ENCODE assay signal across 8 cellular contexts in the genomic region with DNA sequence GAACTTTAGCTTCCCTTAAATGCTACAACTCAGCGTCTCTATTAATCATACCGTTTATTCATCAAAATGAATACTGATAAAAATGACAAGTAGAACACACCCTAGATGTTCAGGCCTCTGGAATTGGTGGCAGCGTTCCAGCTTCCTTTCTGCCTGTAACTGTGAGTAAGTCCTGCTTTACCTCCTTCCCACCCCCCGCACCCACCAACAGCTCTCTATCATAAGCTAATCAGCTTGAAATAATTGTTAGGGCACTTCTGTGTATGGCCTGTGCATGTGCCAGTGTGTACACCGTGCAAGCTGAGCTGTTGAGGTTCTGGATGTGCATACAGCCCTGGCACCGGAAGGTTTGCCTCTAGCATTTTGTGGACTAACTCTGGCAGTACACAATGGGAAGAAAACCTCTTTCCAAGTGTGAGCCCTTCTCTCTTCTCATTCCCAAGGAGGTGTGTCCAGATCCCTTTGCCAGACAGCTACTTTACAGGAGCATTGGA. TPM values are rescaled to one million over a fixed set of nuclear protein-coding genes. Genes with fewer than 3 reads are reported as not detected.
A peak's percentile ranks its signal among the peaks of the same experiment; 100 is the strongest.
DNase-seq lines count a peak whose midpoint lies in the region; ATAC-seq and TF ChIP-seq lines count a peak whose summit lies in the region.

No MANE protein-coding gene starts in this region.

- in situ Hi-C loops in gastrocnemius medialis (cut with MboI; ENCODE audit: low sequenced_read_pairs in 4 of 4): no loop called here

- no peaks in the 10 kb centered on the region for H3K9me3 ChIP-seq in right cardiac atrium (ENCODE audit: control insufficient read depth, low read length)
- no peaks in the 10 kb centered on the region for H3K9me3 ChIP-seq in gastrocnemius medialis

- no peaks in the 10 kb centered on the region for H3K36me3 ChIP-seq in gastrocnemius medialis

- H3K4me3 ChIP-seq in right cardiac atrium (ENCODE audit: low read length): peak overlapping the region; percentile 52
- H3K4me3 ChIP-seq in gastrocnemius medialis: peak overlapping the region in 3 of 4 donors; percentile 45 to 52 (median 48)

- TF ChIP-seq POLR2A in gastrocnemius medialis (IDR thresholded peaks at IDR 0.05): no peak

- 28% methylated on average over 6 of the region's 6 CpGs for WGBS in right cardiac atrium

- H3K27me3 ChIP-seq in right cardiac atrium (ENCODE audit: control insufficient read depth, insufficient read depth) (no peaks in the 10 kb centered on the region), gastrocnemius medialis (peaks cover 3 to 33% (median 17%) of the 10 kb centered on the region in 3 donors)

- no peak for TF ChIP-seq CTCF in VCaP (conservative IDR thresholded peaks at IDR 0.05)
- no peak for TF ChIP-seq CTCF in gastrocnemius medialis (IDR thresholded peaks at IDR 0.05 in 4 of 5, conservative IDR thresholded peaks at IDR 0.05 in 1 of 5)

- ATAC-seq in right cardiac atrium: peak; percentile 44 to 69
- ATAC-seq in gastrocnemius medialis: no peak

- DNase-seq in HK-2 (ENCODE audit: unreplicated experiment) (peak; percentile 50), right cardiac atrium (peak in 2 of 3 donors; percentile 54 to 69), gastrocnemius medialis (no peak), SIG-M5 treated with dmso at 0.1 percent for 504 hours (lab: John Stamatoyannopoulos, UW; ENCODE audit: unreplicated experiment) (no peak), ecto neural progenitor cell (ENCODE audit: low spot score) (no peak), DMS79 (lab: John Stamatoyannopoulos, UW) (no peak)
- DNase-seq in stimulated activated CD4-positive, alpha-beta T cell treated with anti-CD3 and anti-CD28 coated beads, Interleukin-1b, Interleukin-23, amount 100 ng/mL, for 48 hours: no peak

- intact Hi-C loops in right cardiac atrium (cut with DNase I) (no loop called here), gastrocnemius medialis (cut with DNase I; ENCODE audit: low total_unique reads) (no loop called here)

- H3K27ac ChIP-seq in VCaP (peak overlapping the region; percentile 74), right cardiac atrium (ENCODE audit: low read length) (no peak overlapping the region), gastrocnemius medialis (no peak overlapping the region)

- H3K4me1 ChIP-seq in right cardiac atrium (ENCODE audit: control insufficient read depth, insufficient read depth, low read length) (no peaks in the 10 kb centered on the region), gastrocnemius medialis (no peaks in the 10 kb centered on the region)

RNA-seq across cellular contexts. Expression of a gene that starts 1.0 kb away (rescaled TPM):
- 10 to 100 TPM; 12.6 to 23.9 (median 16.3) TPM for total RNA-seq in right cardiac atrium
- polyA plus RNA-seq in right cardiac atrium: 4.1 TPM
- 1 to 10 TPM; 1.5 to 6.0 (median 3.2) TPM for total RNA-seq in gastrocnemius medialis

Comparison
In these comparisons a context has a peak if more than half of its experiments do, and no peak if none do; other contexts are left out.
1. DNase-seq: peak in HK-2 (single experiment) and right cardiac atrium (2 of 3); none in gastrocnemius medialis (0 of 2), stimulated activated CD4-positive, alpha-beta T cell treated with anti-CD3 and anti-CD28 coated beads, Interleukin-1b, Interleukin-23, amount 100 ng/mL, for 48 hours (single experiment), SIG-M5 treated with dmso at 0.1 percent for 504 hours (single experiment), ecto neural progenitor cell (single experiment) and DMS79 (single experiment).
2. ATAC-seq: peak in right cardiac atrium (2 of 2); none in gastrocnemius medialis (0 of 2).